21 cellular contexts compared by ENCODE assay signal in the genomic region with DNA sequence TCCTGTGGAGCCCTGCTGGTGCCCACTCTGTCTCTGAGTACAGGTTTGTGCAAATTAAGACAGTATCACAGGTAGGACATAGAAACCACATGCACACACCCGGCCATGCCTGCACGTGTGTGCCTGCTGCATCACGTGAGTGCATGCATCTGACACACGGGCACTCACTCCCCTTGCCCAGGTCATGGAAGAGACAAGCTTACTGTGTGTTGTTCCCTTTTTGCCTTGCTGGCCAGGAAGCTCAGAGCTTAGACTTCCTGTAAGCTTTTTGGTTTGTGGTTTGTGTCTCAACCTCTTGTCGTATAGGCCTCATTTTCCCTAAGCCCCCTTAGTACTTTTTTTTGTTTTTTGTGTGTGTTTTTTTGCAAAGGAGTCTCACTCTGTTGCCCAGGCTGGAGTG. TPM values are rescaled to one million over a fixed set of nuclear protein-coding genes. Genes with fewer than 3 reads are reported as not detected.
DNase-seq lines count a peak whose midpoint lies in the region; ATAC-seq lines count a peak whose summit lies in the region.
"Had no signal": no experiment of that assay in that cellular context is flagged by ENCODE, and none has a peak within 500 bp of the region (broad histone marks: within the 10 kb centered on the region; RNA-seq: fewer than 3 reads in every experiment).

No MANE protein-coding gene starts in this region.

- DNase-seq in AML-193 (lab: John Stamatoyannopoulos, UW) (peak; percentile 7 to 9), GF-D8 (lab: John Stamatoyannopoulos, UW) (peak; percentile 41), NOMO-1 treated with dmso at 0.1 percent for 144 hours (lab: John Stamatoyannopoulos, UW; ENCODE audit: unreplicated experiment) (peak; percentile 57), glomerular visceral epithelial cell (ENCODE audit: extremely low spot score) (no peak), GM19240 (ENCODE audit: insufficient read length, low spot score) (no peak), left colon (no peak)
- DNase-seq in activated naive CD4-positive, alpha-beta T cell treated with anti-CD3 and anti-CD28 coated beads, Interleukin-2, amount 10 ng/mL, durations not matched to agents 7 days and 5 days: no peak
- DNase-seq: activated CD4-positive, alpha-beta T cell treated with anti-CD3 and anti-CD28 coated beads, Interleukin-2, amount 50 U/mL, for 1 hour; activated naive CD4-positive, alpha-beta T cell treated with anti-CD3 and anti-CD28 coated beads, Interleukin-2, amount 50 U/mL, for 16 hours; anterior cingulate cortex; effector CD8-positive, alpha-beta T cell; GOT3; NCI-H2029; NCI-H526; right lobe of liver; SK-N-SH; stimulated activated CD4-positive, alpha-beta T cell treated with anti-CD3 and anti-CD28 coated beads, Interleukin-4, amount 100 ng/mL, for 1 hour had no signal

- peaks cover 31% of the 10 kb centered on the region for H3K4me1 Mint-ChIP-seq in dendritic cell treated with granulocyte-macrophage colony-stimulating factor and Interleukin-4, amounts not matched to agents 40 ng/mL and 50 ng/mL, for 4 days (ENCODE audit: low read depth)
- H3K4me1 Mint-ChIP-seq in activated naive CD4-positive, alpha-beta T cell treated with anti-CD3 and anti-CD28 coated beads, Interleukin-2, amount 10 ng/mL, durations not matched to agents 7 days and 5 days: peaks cover 8% of the 10 kb centered on the region
- H3K4me1 Mint-ChIP-seq: WTC11 had no signal

- peak overlapping the region; percentile 16 for H3K27ac Mint-ChIP-seq in dendritic cell treated with granulocyte-macrophage colony-stimulating factor and Interleukin-4, amounts not matched to agents 40 ng/mL and 50 ng/mL, for 4 days
- H3K27ac Mint-ChIP-seq in activated naive CD4-positive, alpha-beta T cell treated with anti-CD3 and anti-CD28 coated beads, Interleukin-2, amount 10 ng/mL, durations not matched to agents 7 days and 5 days: no peak overlapping the region
- H3K27ac Mint-ChIP-seq: B cell, type B pancreatic cell, WTC11 had no signal

- H3K4me3 Mint-ChIP-seq in dendritic cell treated with granulocyte-macrophage colony-stimulating factor and Interleukin-4, amounts not matched to agents 40 ng/mL and 50 ng/mL, for 4 days: no peak overlapping the region
- H3K4me3 Mint-ChIP-seq in activated naive CD4-positive, alpha-beta T cell treated with anti-CD3 and anti-CD28 coated beads, Interleukin-2, amount 10 ng/mL, durations not matched to agents 7 days and 5 days: no peak overlapping the region
- H3K4me3 Mint-ChIP-seq: B cell, type B pancreatic cell, WTC11 had no signal

- no peaks in the 10 kb centered on the region for H3K36me3 Mint-ChIP-seq in dendritic cell treated with granulocyte-macrophage colony-stimulating factor and Interleukin-4, amounts not matched to agents 40 ng/mL and 50 ng/mL, for 4 days (ENCODE audit: low read depth)
- H3K36me3 Mint-ChIP-seq in activated naive CD4-positive, alpha-beta T cell treated with anti-CD3 and anti-CD28 coated beads, Interleukin-2, amount 10 ng/mL, durations not matched to agents 7 days and 5 days: no peaks in the 10 kb centered on the region
- H3K36me3 Mint-ChIP-seq: type B pancreatic cell, WTC11 had no signal

- ATAC-seq in left colon: no peak
- ATAC-seq: WTC11 had no signal

- H3K27me3 Mint-ChIP-seq in dendritic cell treated with granulocyte-macrophage colony-stimulating factor and Interleukin-4, amounts not matched to agents 40 ng/mL and 50 ng/mL, for 4 days: peaks cover 10% of the 10 kb centered on the region
- no peaks in the 10 kb centered on the region for H3K27me3 Mint-ChIP-seq in activated naive CD4-positive, alpha-beta T cell treated with anti-CD3 and anti-CD28 coated beads, Interleukin-2, amount 10 ng/mL, durations not matched to agents 7 days and 5 days

- no peaks in the 10 kb centered on the region for H3K9me3 Mint-ChIP-seq in dendritic cell treated with granulocyte-macrophage colony-stimulating factor and Interleukin-4, amounts not matched to agents 40 ng/mL and 50 ng/mL, for 4 days
- H3K9me3 Mint-ChIP-seq in activated naive CD4-positive, alpha-beta T cell treated with anti-CD3 and anti-CD28 coated beads, Interleukin-2, amount 10 ng/mL, durations not matched to agents 7 days and 5 days: no peaks in the 10 kb centered on the region
- H3K9me3 Mint-ChIP-seq: type B pancreatic cell, WTC11 had no signal

- intact Hi-C loops in dendritic cell treated with granulocyte-macrophage colony-stimulating factor and Interleukin-4, amounts not matched to agents 40 ng/mL and 50 ng/mL, for 4 days (cut with micrococcal nuclease): no loop called here
- intact Hi-C loops in left colon (cut with DNase I, micrococcal nuclease): no loop called here

- CTCF ChIA-PET in activated naive CD4-positive, alpha-beta T cell treated with anti-CD3 and anti-CD28 coated beads, Interleukin-2, amount 10 ng/mL, durations not matched to agents 7 days and 5 days (lab: Charles Lee): no interaction called here

RNA-seq across cellular contexts. Expression of gene ZNF469, which starts 25.0 kb away (rescaled TPM):
- total RNA-seq in left colon: under 1 TPM; 0.27 to 0.70 TPM

RNA-seq across cellular contexts. Expression of gene ZFPM1, which starts 45.3 kb away (rescaled TPM):
- 10 to 100 TPM in 1 of 2 donors, 1 to 10 TPM in 1; 8.0 to 11.3 TPM for total RNA-seq in left colon

Comparison
In these comparisons a context has a peak if more than half of its experiments do, and no peak if none do; other contexts are left out.
1. DNase-seq: peak in AML-193 (2 of 2), GF-D8 (single experiment) and NOMO-1 treated with dmso at 0.1 percent for 144 hours (single experiment); none in glomerular visceral epithelial cell (single experiment), GM19240 (single experiment), activated naive CD4-positive, alpha-beta T cell treated with anti-CD3 and anti-CD28 coated beads, Interleukin-2, amount 10 ng/mL, durations not matched to agents 7 days and 5 days (single experiment) and left colon (0 of 2).